Comparison of ENCODE assay signal across 8 cellular contexts in the genomic region with DNA sequence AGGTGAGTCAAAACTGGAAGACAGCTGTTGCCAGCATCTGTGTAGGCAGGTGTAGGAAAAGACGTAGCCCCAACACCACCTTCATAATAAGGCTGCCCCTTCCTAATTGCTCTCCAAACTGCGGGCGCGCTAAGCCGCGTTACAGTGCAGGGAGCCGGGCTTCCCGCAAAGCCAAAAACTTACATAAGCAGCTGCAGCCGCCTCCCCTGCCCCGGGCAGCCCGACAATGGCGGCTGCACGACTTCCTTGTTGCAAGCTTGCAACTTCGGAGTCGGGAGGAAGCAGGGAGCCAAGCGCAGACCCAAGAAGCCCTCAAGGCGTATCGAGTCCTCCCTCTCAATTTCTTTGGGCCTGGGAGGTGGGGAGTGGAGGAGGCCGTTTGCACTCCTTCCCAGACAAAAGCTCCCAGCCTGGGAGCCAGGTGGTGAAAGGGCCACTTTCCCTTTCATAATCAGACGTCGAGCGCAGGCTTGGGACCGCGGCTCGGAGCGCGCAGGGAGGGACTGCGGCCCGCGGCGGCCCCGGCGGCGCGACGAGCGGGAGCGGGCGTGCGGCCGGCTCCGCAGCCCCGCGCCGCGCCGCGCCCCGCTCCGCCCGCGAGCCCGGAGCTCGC. TPM values are rescaled to one million over a fixed set of nuclear protein-coding genes. Genes with fewer than 3 reads are reported as not detected.
A peak's percentile ranks its signal among the peaks of the same experiment; 100 is the strongest.
DNase-seq lines count a peak whose midpoint lies in the region; ATAC-seq and TF ChIP-seq lines count a peak whose summit lies in the region.

No MANE protein-coding gene starts in this region.

- CTCF ChIA-PET in AG04449 (lab: Yijun Ruan, JAX), result no interaction called here

- peak overlapping the region; percentile 92 to 97 (median 94) for H3K4me3 Mint-ChIP-seq in naive B cell

- H3K4me3 ChIP-seq in AG04449 (ENCODE audit: low read depth, low read length), result peak overlapping the region; percentile 87
- peak overlapping the region; percentile 92 for H3K4me3 ChIP-seq in epithelial cell of proximal tubule (ENCODE audit: low read depth, low read length)

- peak; percentile 15 for ATAC-seq in HG03159 (IDR thresholded peaks at IDR 0.05; ENCODE audit: unreplicated experiment)
- peak; percentile 6 to 22 for ATAC-seq in naive B cell (ENCODE audit: low read depth in 2 of 2)

- POLR2A ChIA-PET in AG04449 (lab: Yijun Ruan, JAX), result interaction anchor here (0.5 to 3.6 kb wide), 2 partner anchors 54 to 57 kb away, joined by 3 to 31 read pairs; no protein-coding TSS in a partner anchor

- peaks cover 5 to 11% (median 9%) of the 10 kb centered on the region in 3 donors for H3K27me3 Mint-ChIP-seq in naive B cell

- peak overlapping the region; percentile 86 to 98 (median 95) for H3K27ac Mint-ChIP-seq in naive B cell

- no peaks in the 10 kb centered on the region for H3K9me3 Mint-ChIP-seq in naive B cell

- DNase-seq in AG04449 (ENCODE audit: low read depth, low spot score) (peak; percentile 12), NOMO-1 treated with DMSO at 0.1 percent for 48 hours (lab: John Stamatoyannopoulos, UW; ENCODE audit: unreplicated experiment) (peak; percentile 72), activated T-cell treated with anti-CD3 and anti-CD28 coated beads for 1 hour (ENCODE audit: low read depth) (peak; percentile 48), epithelial cell of proximal tubule (ENCODE audit: low read depth) (no peak), naive B cell (peak; percentile 69)
- peak; percentile 50 for DNase-seq in stimulated activated naive CD4-positive, alpha-beta T cell treated with Interleukin-2 at 50 U/mL for 16 hours (lab: John Stamatoyannopoulos, UW)

- in situ Hi-C loops in GM18951 (cut with MboI; ENCODE audit: low sequenced_read_pairs, unreplicated experiment), result loop anchor here (10.0 kb wide), 1 partner anchor 60 kb away; no protein-coding TSS in a partner anchor

- H3K4me1 Mint-ChIP-seq in naive B cell, result peaks cover 8 to 34% (median 26%) of the 10 kb centered on the region in 3 donors

- TF ChIP-seq CTCF in AG04449 (IDR thresholded peaks at IDR 0.05; ENCODE audit: insufficient read depth, low read length, missing control alignments) (no peak), epithelial cell of proximal tubule (conservative IDR thresholded peaks at IDR 0.05; ENCODE audit: low read depth, low read length) (no peak)

- TF ChIP-seq POLR2A in GM18951 (IDR thresholded peaks at IDR 0.05; ENCODE audit: extremely low read depth, insufficient read depth, insufficient read length), result peak; percentile 12

- peaks cover 13 to 14% of the 10 kb centered on the region in 2 donors for H3K36me3 Mint-ChIP-seq in naive B cell

RNA-seq across cellular contexts. Expression of a gene that starts 0.8 kb away (rescaled TPM):
- total RNA-seq in epithelial cell of proximal tubule, result 8.5 and 14.3 TPM in 2 replicates
- 10 to 100 TPM in 5 of 6 donors, 1 to 10 TPM in 1; 9.8 to 21.0 (median 15.8) TPM for polyA plus RNA-seq in naive B cell (ENCODE audit: low read depth in 6 of 6)
